ENCODE assay signal across 13 cellular contexts in genomic region chr19:8489591-8490394, GRCh38. TPM values are rescaled to one million over a fixed set of nuclear protein-coding genes. Genes with fewer than 3 reads are reported as not detected.
A peak's percentile ranks its signal among the peaks of the same experiment; 100 is the strongest.
DNase-seq lines count a peak whose midpoint lies in the region; ATAC-seq and TF ChIP-seq lines count a peak whose summit lies in the region.
"Had no signal": no experiment of that assay in that cellular context is flagged by ENCODE, and none has a peak within 500 bp of the region (broad histone marks: within the 10 kb centered on the region; RNA-seq: fewer than 3 reads in every experiment).

No MANE protein-coding gene starts in this region.

- TF ChIP-seq CTCF in PC-3 (conservative IDR thresholded peaks at IDR 0.05; ENCODE audit: low read depth, low read length), result no peak
- TF ChIP-seq CTCF in foreskin keratinocyte (conservative IDR thresholded peaks at IDR 0.05), result no peak
- TF ChIP-seq CTCF in upper lobe of left lung (IDR thresholded peaks at IDR 0.05), result no peak

- TF ChIP-seq POLR2A in upper lobe of left lung (IDR thresholded peaks at IDR 0.05), result no peak

- peak overlapping the region; percentile 54 for H3K27ac Mint-ChIP-seq in activated naive CD8-positive, alpha-beta T cell
- H3K27ac Mint-ChIP-seq in activated naive CD8-positive, alpha-beta T cell treated with anti-CD3 and anti-CD28 coated beads, Interleukin-2, amount 50 U/mL, for 24 hours, result no peak overlapping the region
- H3K27ac Mint-ChIP-seq in stimulated activated memory B cell treated with anti-CD40 and anti-IgM and Interleukin-4, amounts not matched to agents 10 μg/mL and 1 μg/mL and 100 μg/mL, for 72 hours, result no peak overlapping the region

- no peak for TF ChIP-seq EP300 in upper lobe of left lung (IDR thresholded peaks at IDR 0.05)

- H3K79me2 ChIP-seq in PC-3 (ENCODE audit: low read length), result no peaks in the 10 kb centered on the region; the same call in 1 of the 2 replicates

- H4K20me1 ChIP-seq in PC-3 (ENCODE audit: low read length), result peaks cover 15% of the 10 kb centered on the region; the same call in 1 of the 2 replicates

- no peak overlapping the region for H2AFZ ChIP-seq in PC-3 (ENCODE audit: low read length)

- H3K9ac ChIP-seq in PC-3 (ENCODE audit: low read length), result no peak overlapping the region

- no peak for ATAC-seq in activated naive CD8-positive, alpha-beta T cell treated with anti-CD3 and anti-CD28 coated beads, Interleukin-2, amount 50 U/mL, for 24 hours
- ATAC-seq in PC-3 (peak; percentile 10; the same call in 1 of the 2 replicates), foreskin keratinocyte (peak; percentile 91), upper lobe of left lung (ENCODE audit: low FRiP score in 2 of 2) (peak in 1 of 2 donors; percentile 67), GM19455 (IDR thresholded peaks at IDR 0.05; ENCODE audit: unreplicated experiment) (no peak)
- no peak for ATAC-seq in stimulated activated memory B cell treated with anti-CD40 and anti-IgM and Interleukin-4, amounts not matched to agents 10 μg/mL and 1 μg/mL and 100 μg/mL, for 72 hours

- CTCF ChIA-PET in PC-3 (lab: Charles Lee), result no interaction called here

- no peaks in the 10 kb centered on the region for H3K9me3 ChIP-seq in PC-3 (ENCODE audit: low read length)
- no peaks in the 10 kb centered on the region for H3K9me3 ChIP-seq in upper lobe of left lung
- H3K9me3 ChIP-seq: tibial artery had no signal

- H3K4me3 ChIP-seq in PC-3 (ENCODE audit: low read length) (no peak overlapping the region), upper lobe of left lung (no peak overlapping the region)
- H3K4me3 ChIP-seq: tibial artery had no signal

- BruUV-seq in PC-3 (replicated peaks; lab: Mats Ljungman, UMichigan), result no TSS peak

- no peak for DNase-seq in activated naive CD8-positive, alpha-beta T cell treated with anti-CD3 and anti-CD28 coated beads, Interleukin-2, amount 50 U/mL, for 24 hours
- DNase-seq in PC-3, result no peak
- DNase-seq in foreskin keratinocyte, result peak; percentile 83 to 93
- peak; percentile 62 to 73 for DNase-seq in upper lobe of left lung
- DNase-seq in NCI-H2171 (lab: John Stamatoyannopoulos, UW), result no peak
- DNase-seq: anterior cingulate cortex; effector memory CD4-positive, alpha-beta T cell; head of caudate nucleus; NCI-H1694; tibial artery had no signal

- H3K36me3 Mint-ChIP-seq in activated naive CD8-positive, alpha-beta T cell, result peaks cover 7% of the 10 kb centered on the region
- peaks cover 33% of the 10 kb centered on the region for H3K36me3 Mint-ChIP-seq in activated naive CD8-positive, alpha-beta T cell treated with anti-CD3 and anti-CD28 coated beads, Interleukin-2, amount 50 U/mL, for 24 hours (ENCODE audit: low read depth)
- H3K36me3 Mint-ChIP-seq in stimulated activated memory B cell treated with anti-CD40 and anti-IgM and Interleukin-4, amounts not matched to agents 10 μg/mL and 1 μg/mL and 100 μg/mL, for 72 hours, result peaks cover 60% of the 10 kb centered on the region

- H3K4me1 Mint-ChIP-seq in activated naive CD8-positive, alpha-beta T cell (ENCODE audit: low read depth), result peaks cover 37% of the 10 kb centered on the region
- peaks cover 39% of the 10 kb centered on the region for H3K4me1 Mint-ChIP-seq in activated naive CD8-positive, alpha-beta T cell treated with anti-CD3 and anti-CD28 coated beads, Interleukin-2, amount 50 U/mL, for 24 hours
- peaks cover 23% of the 10 kb centered on the region for H3K4me1 Mint-ChIP-seq in stimulated activated memory B cell treated with anti-CD40 and anti-IgM and Interleukin-4, amounts not matched to agents 10 μg/mL and 1 μg/mL and 100 μg/mL, for 72 hours

- POLR2A ChIA-PET in PC-3 (lab: Charles Lee; ENCODE audit: unreplicated experiment), result no interaction called here

- no peaks in the 10 kb centered on the region for H3K9me3 Mint-ChIP-seq in activated naive CD8-positive, alpha-beta T cell (ENCODE audit: low read depth)
- no peaks in the 10 kb centered on the region for H3K9me3 Mint-ChIP-seq in activated naive CD8-positive, alpha-beta T cell treated with anti-CD3 and anti-CD28 coated beads, Interleukin-2, amount 50 U/mL, for 24 hours
- H3K9me3 Mint-ChIP-seq in stimulated activated memory B cell treated with anti-CD40 and anti-IgM and Interleukin-4, amounts not matched to agents 10 μg/mL and 1 μg/mL and 100 μg/mL, for 72 hours, result no peaks in the 10 kb centered on the region

- H3K27me3 ChIP-seq in PC-3 (ENCODE audit: low read length) (no peaks in the 10 kb centered on the region), foreskin keratinocyte (no peaks in the 10 kb centered on the region), upper lobe of left lung (no peaks in the 10 kb centered on the region)
- H3K27me3 ChIP-seq: tibial artery had no signal

- H3K4me2 ChIP-seq in PC-3 (ENCODE audit: low read length), result no peak overlapping the region

- H3K4me1 ChIP-seq in PC-3 (ENCODE audit: insufficient read depth, low read length) (no peaks in the 10 kb centered on the region), foreskin keratinocyte (peaks cover 7% of the 10 kb centered on the region), upper lobe of left lung (peaks cover 3 to 38% (median 26%) of the 10 kb centered on the region in 4 donors)
- H3K4me1 ChIP-seq: tibial artery had no signal

- intact Hi-C loops in PC-3 (cut with micrococcal nuclease), result no loop called here

- H3K36me3 ChIP-seq in PC-3 (ENCODE audit: low read depth, low read length) (peaks cover 44% of the 10 kb centered on the region), upper lobe of left lung (peaks cover 30 to 58% (median 54%) of the 10 kb centered on the region in 4 donors)

- no peaks in the 10 kb centered on the region for H3K9me2 ChIP-seq in PC-3 (replicated peaks; ENCODE audit: low read length)

- no peaks in the 10 kb centered on the region for H3K27me3 Mint-ChIP-seq in activated naive CD8-positive, alpha-beta T cell
- no peaks in the 10 kb centered on the region for H3K27me3 Mint-ChIP-seq in activated naive CD8-positive, alpha-beta T cell treated with anti-CD3 and anti-CD28 coated beads, Interleukin-2, amount 50 U/mL, for 24 hours
- H3K27me3 Mint-ChIP-seq in stimulated activated memory B cell treated with anti-CD40 and anti-IgM and Interleukin-4, amounts not matched to agents 10 μg/mL and 1 μg/mL and 100 μg/mL, for 72 hours, result no peaks in the 10 kb centered on the region

- WGBS in upper lobe of left lung, 2 donors, result 83 to 84% methylated on average over 20 to 21 of the region's 25 CpGs

- no peaks in the 10 kb centered on the region for H3F3A ChIP-seq in PC-3 (ENCODE audit: low read length, unreplicated experiment)

- no peak overlapping the region for H3K27ac ChIP-seq in PC-3 (ENCODE audit: low read length)
- H3K27ac ChIP-seq in foreskin keratinocyte, result peak overlapping the region; percentile 8
- H3K27ac ChIP-seq in upper lobe of left lung, result peak overlapping the region in 3 of 4 donors; percentile 31 to 53 (median 47)
- H3K27ac ChIP-seq: tibial artery had no signal

- no peak overlapping the region for H3K4me3 Mint-ChIP-seq in activated naive CD8-positive, alpha-beta T cell
- no peak overlapping the region for H3K4me3 Mint-ChIP-seq in activated naive CD8-positive, alpha-beta T cell treated with anti-CD3 and anti-CD28 coated beads, Interleukin-2, amount 50 U/mL, for 24 hours
- no peak overlapping the region for H3K4me3 Mint-ChIP-seq in stimulated activated memory B cell treated with anti-CD40 and anti-IgM and Interleukin-4, amounts not matched to agents 10 μg/mL and 1 μg/mL and 100 μg/mL, for 72 hours

RNA-seq across cellular contexts. Expression of gene PRAM1, which starts 12.6 kb away (rescaled TPM):
- total RNA-seq in PC-3 (2014; rRNA removed) (0.52 TPM in 1 of 2 replicates, not detected in the other), foreskin keratinocyte (not detected in 2 replicates), upper lobe of left lung (10 to 100 TPM in 4 of 6 donors, 1 to 10 TPM in 2; 8.7 to 66.0 (median 36.4) TPM)
- not detected in 2 replicates for polyA plus RNA-seq in foreskin keratinocyte

RNA-seq across cellular contexts. Expression of gene ZNF414, which starts 24.2 kb away (rescaled TPM):
- total RNA-seq in PC-3 (2014; rRNA removed) (4.6 and 4.7 TPM in 2 replicates), foreskin keratinocyte (5.7 and 6.0 TPM in 2 replicates), upper lobe of left lung (10 to 100 TPM; 10.5 to 39.8 (median 25.4) TPM)
- polyA plus RNA-seq in foreskin keratinocyte, result 14.0 and 15.7 TPM in 2 replicates

RNA-seq across cellular contexts. Expression of gene HNRNPM, which starts 45.0 kb away (rescaled TPM):
- 165 and 287 TPM in 2 replicates for total RNA-seq in PC-3 (2014; rRNA removed)
- 162 and 202 TPM in 2 replicates for total RNA-seq in foreskin keratinocyte
- polyA plus RNA-seq in foreskin keratinocyte, result 152 and 180 TPM in 2 replicates
- total RNA-seq in upper lobe of left lung, result 100 to 1,000 TPM in 5 of 6 donors, 10 to 100 TPM in 1; 95.2 to 188 (median 149) TPM

Comparison
In these comparisons a context has a peak if more than half of its experiments do, and no peak if none do; other contexts are left out.
1. ATAC-seq: peak in PC-3 (single experiment) and foreskin keratinocyte (single experiment); none in activated naive CD8-positive, alpha-beta T cell treated with anti-CD3 and anti-CD28 coated beads, Interleukin-2, amount 50 U/mL, for 24 hours (single experiment), GM19455 (single experiment) and stimulated activated memory B cell treated with anti-CD40 and anti-IgM and Interleukin-4, amounts not matched to agents 10 μg/mL and 1 μg/mL and 100 μg/mL, for 72 hours (single experiment).
2. DNase-seq: peak in foreskin keratinocyte (2 of 2) and upper lobe of left lung (2 of 2); none in activated naive CD8-positive, alpha-beta T cell treated with anti-CD3 and anti-CD28 coated beads, Interleukin-2, amount 50 U/mL, for 24 hours (single experiment), PC-3 (single experiment) and NCI-H2171 (single experiment).